ENCODE assay signal across 1 cellular context in genomic region chr7:38341172-38341705, GRCh38.
TF ChIP-seq lines count a peak whose summit lies in the region.
"Not testable (repeated sequence)": the region's sequence is repeated elsewhere in the genome, so short reads cannot be mapped to it uniquely, and the experiment has no call there.

No MANE protein-coding gene starts in this region.

TF ChIP-seq in K562, 482 proteins besides CTCF, POLR2A, EP300 and RAD21 (continued from another document and continues in another):
- TF ChIP-seq MYC (IDR thresholded peaks at IDR 0.05; ENCODE audit: low read depth, low read length) (peak; percentile 54; the same call in 1 of the 2 replicates), NCOR1 (IDR thresholded peaks at IDR 0.05) (peak; percentile 38), MTA2 (IDR thresholded peaks at IDR 0.05; ENCODE audit: low read depth) (peak; percentile 54), LCOR (CRISPR knock-in tag; IDR thresholded peaks at IDR 0.05) (peak; percentile 43; the same call in 1 of the 2 replicates), ZC3H4 (CRISPR knock-in tag; IDR thresholded peaks at IDR 0.05; ENCODE audit: borderline replicate concordance) (0 out of 2 replicates have a peak, but pooled peaks have one; percentile 22), HDGF (IDR thresholded peaks at IDR 0.05) (0 out of 2 replicates have a peak, but pooled peaks have one; percentile 66), NFRKB (IDR thresholded peaks at IDR 0.05; ENCODE audit: low read depth) (0 out of 2 replicates have a peak, but pooled peaks have one; percentile 31), MAZ (CRISPR knock-in tag; conservative IDR thresholded peaks at IDR 0.05 in 1 of 2, IDR thresholded peaks at IDR 0.05 in 1 of 2) (peak; percentile 78 to 85), NBN (IDR thresholded peaks at IDR 0.05; ENCODE audit: low read depth) (0 out of 2 replicates have a peak, but pooled peaks have one; percentile 64), NCOA1 (IDR thresholded peaks at IDR 0.05; ENCODE audit: low read depth) (peak; percentile 53; the same call in 1 of the 2 replicates), UBTF (IDR thresholded peaks at IDR 0.05; ENCODE audit: borderline replicate concordance in 1 of 2, low read depth in 2 of 2, low read length in 2 of 2) (peak; percentile 89 to 91; a peak in 3 of 4 replicates), CBFA2T2 (conservative IDR thresholded peaks at IDR 0.05) (peak; percentile 12; the same call in 1 of the 2 replicates), TEAD1 (CRISPR knock-in tag; IDR thresholded peaks at IDR 0.05) (0 out of 4 replicates have a peak, but pooled peaks of 1 of the 2 experiments have one; percentile 37), MYNN (IDR thresholded peaks at IDR 0.05) (peak; percentile 92), TCF7 (IDR thresholded peaks at IDR 0.05; ENCODE audit: borderline replicate concordance) (0 out of 2 replicates have a peak, but pooled peaks have one; percentile 15), BHLHE40 (IDR thresholded peaks at IDR 0.05; ENCODE audit: low read length) (peak; percentile 68), RBFOX2 (IDR thresholded peaks at IDR 0.05; ENCODE audit: low read depth, low read length) (peak; percentile 60), SMARCE1 (IDR thresholded peaks at IDR 0.05) (peak; percentile 81), ZBTB2 (IDR thresholded peaks at IDR 0.05) (peak; percentile 67; the same call in 1 of the 2 replicates), MBD2 (IDR thresholded peaks at IDR 0.05; ENCODE audit: borderline replicate concordance, low read depth) (0 out of 2 replicates have a peak, but pooled peaks have one; percentile 32), ZBTB11 (CRISPR knock-in tag; IDR thresholded peaks at IDR 0.05) (0 out of 6 replicates have a peak, but pooled peaks of 1 of the 3 experiments have one; percentile 40), FOXP4 (CRISPR knock-in tag; IDR thresholded peaks at IDR 0.05; ENCODE audit: borderline replicate concordance) (peak; percentile 35; the same call in 1 of the 2 replicates), HDAC1 (IDR thresholded peaks at IDR 0.05) (peak in 1 of 2 experiments; percentile 91; a peak in 2 of 4 replicates), KLF16 (IDR thresholded peaks at IDR 0.05) (0 out of 2 replicates have a peak, but pooled peaks have one; percentile 49), ESRRA (IDR thresholded peaks at IDR 0.05; ENCODE audit: borderline replicate concordance, low read depth) (0 out of 2 replicates have a peak, but pooled peaks have one; percentile 48), CHAMP1 (IDR thresholded peaks at IDR 0.05) (0 out of 2 replicates have a peak, but pooled peaks have one; percentile 25), FOXK2 (conservative IDR thresholded peaks at IDR 0.05 in 1 of 2, IDR thresholded peaks at IDR 0.05 in 1 of 2; ENCODE audit: low read depth in 2 of 2) (peak in 1 of 2 experiments; percentile 58; a peak in 1 of 4 replicates), MAX (CRISPR knock-in tag; IDR thresholded peaks at IDR 0.05) (peak; percentile 74), CREM (IDR thresholded peaks at IDR 0.05; ENCODE audit: low read depth) (peak; percentile 43; the same call in 1 of the 2 replicates), ZNF24 (IDR thresholded peaks at IDR 0.05) (peak; percentile 65), ETV6 (IDR thresholded peaks at IDR 0.05; ENCODE audit: borderline replicate concordance in 1 of 2, low read depth in 2 of 2, low read length in 1 of 2) (peak; percentile 43 to 82; a peak in 3 of 4 replicates), CREB3L1 (IDR thresholded peaks at IDR 0.05; ENCODE audit: borderline replicate concordance, low read depth) (peak; percentile 58; the same call in 1 of the 2 replicates), CBX3 (IDR thresholded peaks at IDR 0.05; ENCODE audit: borderline replicate concordance in 1 of 2, low read length in 2 of 2) (peak in 1 of 2 experiments; percentile 68; a peak in 1 of 3 replicates), ARNT (IDR thresholded peaks at IDR 0.05) (0 out of 4 replicates have a peak, but pooled peaks have one; percentile 29 to 59), TOE1 (IDR thresholded peaks at IDR 0.05; ENCODE audit: borderline replicate concordance) (peak; percentile 67; the same call in 1 of the 2 replicates), POLR2G (IDR thresholded peaks at IDR 0.05; ENCODE audit: low read depth, low read length) (peak; percentile 66), ZNF263 (CRISPR knock-in tag; IDR thresholded peaks at IDR 0.05; ENCODE audit: borderline replicate concordance) (peak; percentile 96), TBL1XR1 (IDR thresholded peaks at IDR 0.05; ENCODE audit: low read length in 2 of 2) (peak in 1 of 2 experiments; percentile 43; a peak in 1 of 4 replicates), NRF1 (conservative IDR thresholded peaks at IDR 0.05 in 1 of 2, IDR thresholded peaks at IDR 0.05 in 1 of 2) (peak; percentile 76 to 78), SPI1 (IDR thresholded peaks at IDR 0.05; ENCODE audit: borderline replicate concordance, low read depth, low read length) (peak; percentile 69; the same call in 1 of the 2 replicates), MTA1 (IDR thresholded peaks at IDR 0.05; ENCODE audit: borderline replicate concordance) (peak; percentile 55; the same call in 1 of the 2 replicates), ARID1B (IDR thresholded peaks at IDR 0.05) (peak; percentile 74), ZBTB33 (CRISPR knock-in tag; IDR thresholded peaks at IDR 0.05) (peak; percentile 69; the same call in 1 of the 2 replicates), TARDBP (IDR thresholded peaks at IDR 0.05) (peak; percentile 74; the same call in 1 of the 2 replicates), ZFP36 (IDR thresholded peaks at IDR 0.05; ENCODE audit: low read depth, low read length, partially characterized antibody) (peak; percentile 32), HLTF (IDR thresholded peaks at IDR 0.05) (peak; percentile 66; the same call in 1 of the 2 replicates), ZNF584 (CRISPR knock-in tag; IDR thresholded peaks at IDR 0.05; ENCODE audit: low read depth) (peak; percentile 62; the same call in 1 of the 2 replicates)
- TF ChIP-seq MYC (CRISPR knock-in tag; IDR thresholded peaks at IDR 0.05; ENCODE audit: borderline replicate concordance, low read depth); MYNN (CRISPR knock-in tag; IDR thresholded peaks at IDR 0.05); ETV6 (CRISPR knock-in tag; IDR thresholded peaks at IDR 0.05; ENCODE audit: borderline replicate concordance); TOE1 (CRISPR knock-in tag; IDR thresholded peaks at IDR 0.05; ENCODE audit: borderline replicate concordance, low read depth): not testable (repeated sequence)
